In the genomic region with DNA sequence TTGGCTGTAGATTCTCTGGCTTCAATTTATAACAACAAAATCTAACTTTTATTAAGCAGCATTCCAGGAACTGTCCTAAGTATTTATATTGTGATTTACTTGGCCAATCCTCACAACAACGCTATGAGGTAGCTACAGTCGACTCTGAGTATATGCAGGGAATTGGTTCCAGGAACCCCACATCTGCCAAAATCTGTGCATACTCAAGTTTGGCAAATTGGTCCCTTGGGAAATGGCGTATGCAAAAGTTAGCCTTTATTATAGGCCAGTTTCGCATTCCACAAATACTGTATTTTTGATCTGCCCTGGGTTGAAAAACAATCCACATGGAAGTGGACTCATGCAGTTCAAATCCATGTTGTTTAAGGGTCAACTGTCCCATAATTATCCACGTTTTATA, we compare ENCODE assay signal across 1 cellular context.
TF ChIP-seq lines count a peak whose summit lies in the region.

No MANE protein-coding gene starts in this region.

TF ChIP-seq in GM23338, 12 proteins besides CTCF, POLR2A, EP300 and RAD21 (continued from another document):
- no peak for TF ChIP-seq EZH2phosphoT487 (IDR thresholded peaks at IDR 0.05; ENCODE audit: unreplicated experiment)
- no peak for TF ChIP-seq EZH2 (IDR thresholded peaks at IDR 0.05; ENCODE audit: low read depth, unreplicated experiment)
- TF ChIP-seq ETS1 (IDR thresholded peaks at IDR 0.05) = no peak
- TF ChIP-seq CREB1 (CRISPR knock-in tag; IDR thresholded peaks at IDR 0.05; ENCODE audit: low read depth) = no peak
- TF ChIP-seq JUNB (IDR thresholded peaks at IDR 0.05; ENCODE audit: unreplicated experiment) = no peak
- no peak for TF ChIP-seq NANOG (IDR thresholded peaks at IDR 0.05; ENCODE audit: borderline replicate concordance)
- TF ChIP-seq ZNF114 (CRISPR knock-in tag; IDR thresholded peaks at IDR 0.05) = no peak
- TF ChIP-seq, protein P1, sequence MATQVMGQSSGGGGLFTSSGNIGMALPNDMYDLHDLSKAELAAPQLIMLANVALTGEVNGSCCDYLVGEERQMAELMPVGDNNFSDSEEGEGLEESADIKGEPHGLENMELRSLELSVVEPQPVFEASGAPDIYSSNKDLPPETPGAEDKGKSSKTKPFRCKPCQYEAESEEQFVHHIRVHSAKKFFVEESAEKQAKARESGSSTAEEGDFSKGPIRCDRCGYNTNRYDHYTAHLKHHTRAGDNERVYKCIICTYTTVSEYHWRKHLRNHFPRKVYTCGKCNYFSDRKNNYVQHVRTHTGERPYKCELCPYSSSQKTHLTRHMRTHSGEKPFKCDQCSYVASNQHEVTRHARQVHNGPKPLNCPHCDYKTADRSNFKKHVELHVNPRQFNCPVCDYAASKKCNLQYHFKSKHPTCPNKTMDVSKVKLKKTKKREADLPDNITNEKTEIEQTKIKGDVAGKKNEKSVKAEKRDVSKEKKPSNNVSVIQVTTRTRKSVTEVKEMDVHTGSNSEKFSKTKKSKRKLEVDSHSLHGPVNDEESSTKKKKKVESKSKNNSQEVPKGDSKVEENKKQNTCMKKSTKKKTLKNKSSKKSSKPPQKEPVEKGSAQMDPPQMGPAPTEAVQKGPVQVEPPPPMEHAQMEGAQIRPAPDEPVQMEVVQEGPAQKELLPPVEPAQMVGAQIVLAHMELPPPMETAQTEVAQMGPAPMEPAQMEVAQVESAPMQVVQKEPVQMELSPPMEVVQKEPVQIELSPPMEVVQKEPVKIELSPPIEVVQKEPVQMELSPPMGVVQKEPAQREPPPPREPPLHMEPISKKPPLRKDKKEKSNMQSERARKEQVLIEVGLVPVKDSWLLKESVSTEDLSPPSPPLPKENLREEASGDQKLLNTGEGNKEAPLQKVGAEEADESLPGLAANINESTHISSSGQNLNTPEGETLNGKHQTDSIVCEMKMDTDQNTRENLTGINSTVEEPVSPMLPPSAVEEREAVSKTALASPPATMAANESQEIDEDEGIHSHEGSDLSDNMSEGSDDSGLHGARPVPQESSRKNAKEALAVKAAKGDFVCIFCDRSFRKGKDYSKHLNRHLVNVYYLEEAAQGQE (IDR thresholded peaks at IDR 0.05; ENCODE audit: unreplicated experiment) = no peak
- TF ChIP-seq POLR2AphosphoS5 (IDR thresholded peaks at IDR 0.05; ENCODE audit: low read depth) = no peak
